Comparison of ENCODE assay signal across 27 cellular contexts in the genomic region with DNA sequence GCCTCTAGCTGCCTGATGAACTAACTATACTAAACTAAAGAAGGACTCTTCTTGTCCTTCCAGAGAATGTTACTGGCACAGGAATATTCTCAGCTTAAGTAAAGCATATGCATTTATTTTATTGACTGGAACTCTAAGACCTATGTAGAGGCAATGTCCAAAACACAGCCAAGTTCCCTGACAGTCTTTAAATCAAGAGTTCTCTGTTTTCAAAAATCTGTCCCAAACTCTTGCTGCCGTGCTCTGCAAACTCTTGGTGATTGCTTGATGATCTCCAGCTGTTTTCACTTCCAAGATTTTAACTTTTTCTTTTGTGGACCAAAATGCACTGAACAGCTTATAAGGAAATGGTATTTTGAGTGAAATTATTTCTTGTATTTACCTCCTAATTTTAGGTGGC.
"Had no signal": no experiment of that assay in that cellular context is flagged by ENCODE, and none has a peak within 500 bp of the region (broad histone marks: within the 10 kb centered on the region; RNA-seq: fewer than 3 reads in every experiment).

No MANE protein-coding gene starts in this region.

- H3K4me3 ChIP-seq: pancreas, prostate gland, right atrium auricular region, right lobe of liver, sigmoid colon, stomach, thoracic aorta, thyroid gland, tibial nerve, upper lobe of left lung, vagina had no signal

- DNase-seq: natural killer cell; nephron progenitor cell; nucleus accumbens; pancreas; retina; right lobe of liver; sigmoid colon; small intestine; stimulated activated CD4-positive, alpha-beta T cell treated with anti-CD3 and anti-CD28 coated beads, Interleukin-15, amount 100 ng/mL, for 24 hours; stimulated activated CD4-positive, alpha-beta T cell treated with anti-CD3 and anti-CD28 coated beads, Interleukin-2, amount 100 ng/mL, for 24 hours; stimulated activated CD4-positive, alpha-beta T cell treated with anti-CD3 and anti-CD28 coated beads, Interleukin-2, amount 100 ng/mL, for 48 hours; stimulated activated CD4-positive, alpha-beta T cell treated with anti-CD3 and anti-CD28 coated beads, Interleukin-4, amount 100 ng/mL, for 24 hours; stimulated activated naive B cell treated with anti-CD40 and anti-IgM and Interleukin-4, amounts not matched to agents 10 μg/mL and 1 μg/mL and 100 μg/mL, for 72 hours; stimulated activated naive CD4-positive, alpha-beta T cell treated with Interleukin-2 at 50 U/mL for 16 hours; stomach; thyroid gland; trophoblast cell; upper lobe of left lung had no signal

- H3K9me3 ChIP-seq: neutrophil, pancreas, prostate gland, right atrium auricular region, right lobe of liver, sigmoid colon, stomach, thoracic aorta, thyroid gland, tibial nerve, upper lobe of left lung, vagina had no signal

- ATAC-seq: natural killer cell; pancreas; right lobe of liver; stimulated activated effector memory CD8-positive, alpha-beta T cell treated with anti-CD3 and anti-CD28 coated beads, Interleukin-12 subunit alpha, Interleukin-12 subunit beta, amount 100 ng/mL, for 72 hours; stimulated activated naive B cell treated with anti-CD40 and anti-IgM and Interleukin-4, amounts not matched to agents 10 μg/mL and 1 μg/mL and 100 μg/mL, for 72 hours had no signal

- H3K4me3 Mint-ChIP-seq: natural killer cell; nephron progenitor cell; neural crest cell; stimulated activated effector memory CD8-positive, alpha-beta T cell treated with anti-CD3 and anti-CD28 coated beads, Interleukin-12 subunit alpha, Interleukin-12 subunit beta, amount 100 ng/mL, for 72 hours; stimulated activated naive B cell treated with anti-CD40 and anti-IgM and Interleukin-4, amounts not matched to agents 10 μg/mL and 1 μg/mL and 100 μg/mL, for 72 hours; stimulated activated naive CD8-positive, alpha-beta T cell treated with anti-CD3 and anti-CD28 coated beads, Interleukin-15, Interleukin-2, amounts not matched to agents 100 ng/mL and 50 ng/mL, for 24 hours had no signal

- H3K36me3 ChIP-seq: neutrophil, pancreas, prostate gland, right atrium auricular region, right lobe of liver, sigmoid colon, stomach, thoracic aorta, thyroid gland, tibial nerve, upper lobe of left lung, vagina had no signal

- H3K9me3 Mint-ChIP-seq: natural killer cell; nephron progenitor cell; neural crest cell; stimulated activated effector memory CD8-positive, alpha-beta T cell treated with anti-CD3 and anti-CD28 coated beads, Interleukin-12 subunit alpha, Interleukin-12 subunit beta, amount 100 ng/mL, for 72 hours; stimulated activated naive B cell treated with anti-CD40 and anti-IgM and Interleukin-4, amounts not matched to agents 10 μg/mL and 1 μg/mL and 100 μg/mL, for 72 hours; stimulated activated naive CD8-positive, alpha-beta T cell treated with anti-CD3 and anti-CD28 coated beads, Interleukin-15, Interleukin-2, amounts not matched to agents 100 ng/mL and 50 ng/mL, for 24 hours had no signal

- H3K4me1 Mint-ChIP-seq: natural killer cell; stimulated activated effector memory CD8-positive, alpha-beta T cell treated with anti-CD3 and anti-CD28 coated beads, Interleukin-12 subunit alpha, Interleukin-12 subunit beta, amount 100 ng/mL, for 72 hours; stimulated activated naive B cell treated with anti-CD40 and anti-IgM and Interleukin-4, amounts not matched to agents 10 μg/mL and 1 μg/mL and 100 μg/mL, for 72 hours had no signal

- H3K4me1 ChIP-seq: pancreas, prostate gland, right atrium auricular region, right lobe of liver, sigmoid colon, stomach, thyroid gland, tibial nerve, upper lobe of left lung, vagina had no signal

- H3K27me3 Mint-ChIP-seq: stimulated activated naive B cell treated with anti-CD40 and anti-IgM and Interleukin-4, amounts not matched to agents 10 μg/mL and 1 μg/mL and 100 μg/mL, for 72 hours had no signal

- H3K27me3 ChIP-seq: right atrium auricular region, right lobe of liver, sigmoid colon, stomach, thyroid gland, tibial nerve, upper lobe of left lung, vagina had no signal

- H3K36me3 Mint-ChIP-seq: natural killer cell; stimulated activated effector memory CD8-positive, alpha-beta T cell treated with anti-CD3 and anti-CD28 coated beads, Interleukin-12 subunit alpha, Interleukin-12 subunit beta, amount 100 ng/mL, for 72 hours; stimulated activated naive B cell treated with anti-CD40 and anti-IgM and Interleukin-4, amounts not matched to agents 10 μg/mL and 1 μg/mL and 100 μg/mL, for 72 hours had no signal

- H3K27ac Mint-ChIP-seq: natural killer cell; nephron progenitor cell; stimulated activated effector memory CD8-positive, alpha-beta T cell treated with anti-CD3 and anti-CD28 coated beads, Interleukin-12 subunit alpha, Interleukin-12 subunit beta, amount 100 ng/mL, for 72 hours; stimulated activated naive B cell treated with anti-CD40 and anti-IgM and Interleukin-4, amounts not matched to agents 10 μg/mL and 1 μg/mL and 100 μg/mL, for 72 hours; stimulated activated naive CD8-positive, alpha-beta T cell treated with anti-CD3 and anti-CD28 coated beads, Interleukin-15, Interleukin-2, amounts not matched to agents 100 ng/mL and 50 ng/mL, for 24 hours had no signal

- H3K27ac ChIP-seq: neutrophil, pancreas, prostate gland, right atrium auricular region, right lobe of liver, sigmoid colon, stomach, thoracic aorta, thyroid gland, tibial nerve, upper lobe of left lung, vagina had no signal
